17 cellular contexts compared by ENCODE assay signal in the genomic region with DNA sequence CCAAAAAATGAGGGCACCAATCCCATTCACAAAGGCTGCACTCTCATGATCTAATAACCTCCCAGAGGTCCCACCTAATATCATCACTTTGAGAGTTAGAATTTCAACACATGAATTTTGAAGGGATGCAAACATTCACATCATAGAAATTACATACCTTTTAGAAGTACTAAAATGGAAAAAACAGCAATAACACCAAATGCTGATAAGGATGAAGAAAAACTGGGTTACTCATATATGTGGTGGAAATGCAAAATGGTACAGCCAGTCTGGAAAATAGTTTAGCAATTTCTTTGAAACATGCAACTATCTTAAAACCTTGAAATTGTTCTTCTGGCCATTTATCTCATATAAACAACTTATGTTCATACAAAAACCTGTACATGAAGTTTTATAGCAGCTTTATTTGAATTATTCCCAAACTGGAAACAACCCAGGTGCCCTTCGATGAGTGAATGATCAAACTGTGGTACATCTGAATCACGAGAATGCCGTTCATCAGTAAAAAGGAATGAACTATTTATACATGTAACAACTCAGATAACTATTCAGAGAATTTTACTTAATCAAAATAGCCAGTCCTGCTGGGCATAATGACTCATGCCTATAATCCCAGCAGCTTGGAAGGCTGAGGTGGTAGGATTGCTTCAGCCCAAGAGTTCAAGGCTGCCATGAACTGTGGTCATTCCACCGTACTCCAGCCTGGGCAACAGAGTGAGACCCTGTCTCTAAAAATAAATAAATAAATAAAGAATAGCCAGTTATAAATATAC.
DNase-seq lines count a peak whose midpoint lies in the region; ATAC-seq, FAIRE-seq and TF ChIP-seq lines count a peak whose summit lies in the region.
"Had no signal": no experiment of that assay in that cellular context is flagged by ENCODE, and none has a peak within 500 bp of the region (broad histone marks: within the 10 kb centered on the region; RNA-seq: fewer than 3 reads in every experiment).

No MANE protein-coding gene starts in this region.

- ATAC-seq in GM21723 (IDR thresholded peaks at IDR 0.05; ENCODE audit: unreplicated experiment) = no peak
- ATAC-seq: T-helper 17 cell had no signal

- TF ChIP-seq CTCF in astrocyte of the spinal cord (IDR thresholded peaks at IDR 0.05; ENCODE audit: low read depth, low read length) = no peak

- FAIRE-seq in HTR-8/SVneo (lab: Jason Lieb, UNC) = no peak

- in situ Hi-C loops in astrocyte of the spinal cord (cut with HindIII; ENCODE audit: low sequenced_read_pairs) = no loop called here

- H3K4me3 ChIP-seq in astrocyte of the spinal cord (ENCODE audit: low read depth, low read length) = no peak overlapping the region
- H3K4me3 ChIP-seq: sigmoid colon had no signal

- DNase-seq in AG08395 (ENCODE audit: low spot score) = peak; percentile 65
- DNase-seq in HTR-8/SVneo (ENCODE audit: insufficient read length, low spot score) = peak; percentile 12
- peak; percentile 69 for DNase-seq in astrocyte of the spinal cord (ENCODE audit: low read depth, low spot score)
- DNase-seq in iris pigment epithelial cell (ENCODE audit: low read depth) = peak; percentile 94
- DNase-seq in 8988T = no peak
- no peak for DNase-seq in NCI-H1436 (lab: John Stamatoyannopoulos, UW)
- no peak for DNase-seq in activated CD4-positive, alpha-beta T cell treated with anti-CD3 and anti-CD28 coated beads for 4 hours
- DNase-seq: activated CD4-positive, alpha-beta T cell treated with anti-CD3 and anti-CD28 coated beads, Interleukin-2, amount 10 ng/mL, durations not matched to agents 7 days and 5 days; activated T-cell treated with anti-CD3 and anti-CD28 coated beads, Interleukin-2, amount 50 U/mL, for 48 hours; dermis blood vessel endothelial cell; foreskin melanocyte; H9; NCI-H2029; NCI-H748 treated with DMSO at 0.1 percent for 48 hours; sigmoid colon; T-helper 17 cell had no signal

Comparison
In these comparisons a context has a peak if more than half of its experiments do, and no peak if none do; other contexts are left out.
1. DNase-seq: peak in AG08395 (single experiment), HTR-8/SVneo (single experiment), astrocyte of the spinal cord (single experiment) and iris pigment epithelial cell (single experiment); none in 8988T (single experiment), NCI-H1436 (single experiment) and activated CD4-positive, alpha-beta T cell treated with anti-CD3 and anti-CD28 coated beads for 4 hours (0 of 2).